1 cellular context compared by ENCODE assay signal in the genomic region with DNA sequence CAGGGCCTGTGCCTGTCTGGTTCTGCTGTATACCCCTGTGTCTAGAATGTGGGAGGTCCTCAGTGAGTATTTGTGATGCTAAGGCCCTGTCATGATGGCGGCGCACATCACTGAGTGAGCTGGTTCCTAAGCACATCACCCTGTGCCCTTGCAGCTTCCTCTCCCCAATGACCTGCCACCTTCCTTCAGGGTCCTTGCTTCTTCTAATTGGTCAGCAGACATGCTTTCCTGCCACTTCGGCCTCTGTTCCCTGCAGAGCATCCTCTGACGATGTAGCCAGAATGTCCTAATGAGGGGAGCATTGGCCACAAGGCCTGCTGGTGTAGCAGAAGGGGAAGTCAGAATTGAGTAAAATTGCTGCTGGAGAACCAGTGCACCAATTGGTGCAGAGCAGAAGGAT.
TF ChIP-seq lines count a peak whose summit lies in the region.

No MANE protein-coding gene starts in this region.

TF ChIP-seq in WTC11, 78 proteins besides CTCF, POLR2A, EP300 and RAD21 (continued from another document):
- no peak for TF ChIP-seq HMGXB4 (CRISPR knock-in tag; IDR thresholded peaks at IDR 0.05)
- TF ChIP-seq RORB (CRISPR knock-in tag; IDR thresholded peaks at IDR 0.05), result no peak
- TF ChIP-seq HMGA2 (CRISPR knock-in tag; IDR thresholded peaks at IDR 0.05), result no peak
- TF ChIP-seq NFATC4 (CRISPR knock-in tag; IDR thresholded peaks at IDR 0.05), result no peak
- no peak for TF ChIP-seq JUN (CRISPR knock-in tag; IDR thresholded peaks at IDR 0.05)
- TF ChIP-seq, protein P1, sequence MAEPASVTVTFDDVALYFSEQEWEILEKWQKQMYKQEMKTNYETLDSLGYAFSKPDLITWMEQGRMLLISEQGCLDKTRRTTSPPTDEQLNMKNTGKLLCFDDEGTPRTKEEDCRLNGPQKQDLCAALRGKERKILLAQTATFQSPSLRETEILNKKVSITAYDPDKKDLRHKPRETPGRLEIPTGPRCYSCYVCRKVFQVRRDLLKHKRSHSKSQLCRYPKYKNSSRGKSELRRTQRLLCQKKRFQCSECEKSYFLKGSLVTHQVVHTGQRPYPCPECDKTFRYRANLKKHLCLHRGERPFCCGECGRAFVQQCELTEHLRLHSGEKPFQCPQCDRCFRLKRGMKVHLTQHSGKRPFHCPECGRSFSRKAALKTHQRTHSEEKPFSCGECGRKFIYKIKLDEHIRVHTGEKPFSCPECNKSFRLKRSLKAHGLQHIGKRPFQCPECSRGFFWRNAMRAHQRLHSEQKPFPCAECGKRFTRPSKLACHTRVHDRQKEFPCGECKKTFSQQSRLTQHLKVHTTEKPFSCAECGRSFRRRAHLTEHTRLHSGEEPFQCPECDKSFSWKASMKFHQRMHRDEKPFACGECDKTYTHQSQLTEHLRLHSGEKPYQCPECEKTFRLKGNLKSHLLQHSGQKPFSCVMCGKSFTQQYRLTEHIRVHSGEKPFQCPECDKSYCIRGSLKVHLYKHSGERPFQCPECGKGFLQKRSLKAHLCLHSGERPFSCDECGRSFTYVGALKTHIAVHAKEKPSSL (CRISPR knock-in tag; conservative IDR thresholded peaks at IDR 0.05), result no peak
- TF ChIP-seq ZNF396 (CRISPR knock-in tag; IDR thresholded peaks at IDR 0.05; ENCODE audit: borderline replicate concordance), result no peak
- no peak for TF ChIP-seq ZNF317 (CRISPR knock-in tag; IDR thresholded peaks at IDR 0.05; ENCODE audit: borderline replicate concordance, low read depth)
- TF ChIP-seq, protein P2, sequence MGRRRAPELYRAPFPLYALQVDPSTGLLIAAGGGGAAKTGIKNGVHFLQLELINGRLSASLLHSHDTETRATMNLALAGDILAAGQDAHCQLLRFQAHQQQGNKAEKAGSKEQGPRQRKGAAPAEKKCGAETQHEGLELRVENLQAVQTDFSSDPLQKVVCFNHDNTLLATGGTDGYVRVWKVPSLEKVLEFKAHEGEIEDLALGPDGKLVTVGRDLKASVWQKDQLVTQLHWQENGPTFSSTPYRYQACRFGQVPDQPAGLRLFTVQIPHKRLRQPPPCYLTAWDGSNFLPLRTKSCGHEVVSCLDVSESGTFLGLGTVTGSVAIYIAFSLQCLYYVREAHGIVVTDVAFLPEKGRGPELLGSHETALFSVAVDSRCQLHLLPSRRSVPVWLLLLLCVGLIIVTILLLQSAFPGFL (CRISPR knock-in tag; IDR thresholded peaks at IDR 0.05; ENCODE audit: borderline replicate concordance), result no peak
- no peak for TF ChIP-seq ZNF232 (CRISPR knock-in tag; IDR thresholded peaks at IDR 0.05)
- TF ChIP-seq ZNF263 (CRISPR knock-in tag; IDR thresholded peaks at IDR 0.05; ENCODE audit: low read depth), result no peak
